23 cellular contexts compared by ENCODE assay signal in genomic region chr12:88646824-88647223, GRCh38.
"Had no signal": no experiment of that assay in that cellular context is flagged by ENCODE, and none has a peak within 500 bp of the region (broad histone marks: within the 10 kb centered on the region; RNA-seq: fewer than 3 reads in every experiment).

No MANE protein-coding gene starts in this region.

- H3K4me1 ChIP-seq: colonic mucosa, gastrocnemius medialis, left lung, lower lobe of right lung had no signal

- H3K36me3 ChIP-seq: colonic mucosa, esophagus squamous epithelium, gastrocnemius medialis, heart right ventricle, left lung, lower lobe of right lung had no signal

- H3K9me3 ChIP-seq: colonic mucosa, esophagus squamous epithelium, gastrocnemius medialis, heart right ventricle, left lung, lower lobe of right lung, mucosa of descending colon had no signal

- H3K27me3 ChIP-seq: colonic mucosa, esophagus squamous epithelium, gastrocnemius medialis, heart right ventricle, left lung had no signal

- ATAC-seq: effector memory CD8-positive, alpha-beta T cell; esophagus mucosa; gastrocnemius medialis; heart right ventricle; left cardiac atrium; left lung; left ventricle myocardium superior; lower lobe of right lung; mucosa of descending colon; naive thymus-derived CD8-positive, alpha-beta T cell had no signal

- DNase-seq: colonic mucosa; cortex of kidney; effector CD8-positive, alpha-beta T cell; effector memory CD8-positive, alpha-beta T cell; endodermal cell; erythroblast; esophagus squamous epithelium; foreskin melanocyte; gastrocnemius medialis; glutamatergic neuron; head of caudate nucleus; heart right ventricle; hippocampal formation; left cardiac atrium; left lung; left ventricle myocardium superior; lower lobe of right lung; mesenchymal stem cell; mucosa of descending colon; naive B cell; naive thymus-derived CD8-positive, alpha-beta T cell had no signal

- H3K27ac ChIP-seq: colonic mucosa, epithelial cell of prostate, esophagus squamous epithelium, gastrocnemius medialis, heart right ventricle, left lung, lower lobe of right lung had no signal

- H3K4me3 ChIP-seq: colonic mucosa, esophagus squamous epithelium, gastrocnemius medialis, heart right ventricle, left lung, lower lobe of right lung, mucosa of descending colon had no signal
